28 cellular contexts compared by ENCODE assay signal in the genomic region with DNA sequence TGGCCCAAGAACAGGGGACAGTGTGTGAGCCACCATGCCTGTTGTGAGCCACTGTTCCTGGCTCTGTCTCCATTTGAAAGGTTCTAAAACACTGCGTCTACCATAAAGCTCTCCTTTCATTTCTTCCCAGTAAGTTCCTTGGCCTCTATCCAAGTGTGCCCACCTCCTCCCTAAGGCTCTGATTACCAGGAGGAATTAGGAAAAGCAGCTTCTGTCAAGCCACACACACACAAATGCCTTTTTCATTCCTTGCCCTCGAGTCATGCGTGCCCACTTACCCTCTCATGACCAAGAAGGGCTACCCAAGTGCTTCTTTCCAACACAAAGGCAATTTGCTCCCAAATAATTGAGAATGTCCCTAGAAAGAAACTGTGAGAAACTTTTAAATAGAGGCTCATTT.
DNase-seq lines count a peak whose midpoint lies in the region; ATAC-seq, FAIRE-seq and TF ChIP-seq lines count a peak whose summit lies in the region.
"Had no signal": no experiment of that assay in that cellular context is flagged by ENCODE, and none has a peak within 500 bp of the region (broad histone marks: within the 10 kb centered on the region; RNA-seq: fewer than 3 reads in every experiment).

No MANE protein-coding gene starts in this region.

- 0 out of 2 replicates have a peak overlapping the region, but pooled peaks have one; percentile 31 for H2BK15ac ChIP-seq in H1 (ENCODE audit: low read length)

- no peak overlapping the region for H3K14ac ChIP-seq in H1 (ENCODE audit: insufficient read length)

- H2BK120ac ChIP-seq in H1 (replicated peaks; ENCODE audit: low read depth, low read length), result no peak overlapping the region

- in situ Hi-C loops in GM23248 (cut with MboI), result no loop called here

- H3K79me2 ChIP-seq in GM23248 (ENCODE audit: insufficient read depth) (no peaks in the 10 kb centered on the region), H1 (ENCODE audit: control insufficient read depth in 1 of 2, insufficient read depth in 2 of 2, low read length in 2 of 2) (no peaks in the 10 kb centered on the region)
- H3K79me2 ChIP-seq: parathyroid adenoma had no signal

- CTCF ChIA-PET in H1 (lab: Charles Lee; ENCODE audit: partially characterized antibody), result interaction anchor here (1.3 to 1.4 kb wide), 2 partner anchors 20 to 84 kb away, joined by 4 read pairs; no protein-coding TSS in a partner anchor

- H3K23ac ChIP-seq in H1 (ENCODE audit: insufficient read length), result no peak overlapping the region

- no peak overlapping the region for H2BK20ac ChIP-seq in H1 (ENCODE audit: low read length)

- H3K4me3 ChIP-seq in GM23248 (no peak overlapping the region), H1 (ENCODE audit: extremely low read depth in 1 of 4, insufficient read depth in 2 of 4, low read depth in 3 of 4, low read length in 4 of 4) (no peak overlapping the region), retinal pigment epithelial cell (ENCODE audit: low read length) (no peak overlapping the region), pancreas (no peak overlapping the region)
- H3K4me3 ChIP-seq: adrenal gland, breast epithelium, left lung, SK-N-MC, thyroid gland had no signal

- intact Hi-C loops in pancreas (cut with DNase I), result no loop called here

- POLR2A ChIA-PET in H1 (lab: Charles Lee; ENCODE audit: partially characterized antibody), result interaction anchor here (1.1 to 1.5 kb wide), 2 partner anchors 15 to 69 kb away, joined by 3 read pairs; no protein-coding TSS in a partner anchor

- H2AFZ ChIP-seq in GM23248 (no peak overlapping the region), H1 (ENCODE audit: low read length) (0 out of 2 replicates have a peak overlapping the region, but pooled peaks have one; percentile 4)
- H2AFZ ChIP-seq: parathyroid adenoma had no signal

- H3K36me3 ChIP-seq in GM23248 (ENCODE audit: low read depth) (no peaks in the 10 kb centered on the region), H1 (ENCODE audit: control insufficient read depth in 2 of 4, insufficient read depth in 4 of 4, low read length in 3 of 4) (no peaks in the 10 kb centered on the region), pancreas (no peaks in the 10 kb centered on the region)
- H3K36me3 ChIP-seq: adrenal gland, breast epithelium, left lung, thyroid gland had no signal

- no peak for TF ChIP-seq POLR2A in H1 (IDR thresholded peaks at IDR 0.05; ENCODE audit: control extremely low read depth in 1 of 2, low read depth in 2 of 2, low read length in 2 of 2)

- TF ChIP-seq CTCF in H1 (IDR thresholded peaks at IDR 0.05; ENCODE audit: control extremely low read depth in 1 of 3, insufficient read depth in 1 of 3, low read depth in 1 of 3, low read length in 3 of 3) (no peak), retinal pigment epithelial cell (conservative IDR thresholded peaks at IDR 0.05; ENCODE audit: low read depth, low read length) (no peak), pancreas (IDR thresholded peaks at IDR 0.05) (no peak)

- H3K4me1 ChIP-seq in GM23248 (ENCODE audit: insufficient read depth), result no peaks in the 10 kb centered on the region
- H3K4me1 ChIP-seq in H1 (replicated peaks in 1 of 4; ENCODE audit: control insufficient read depth in 3 of 4, insufficient read depth in 4 of 4, low read length in 3 of 4), result no peaks in the 10 kb centered on the region
- H3K4me1 ChIP-seq in pancreas, result no peaks in the 10 kb centered on the region
- H3K4me1 ChIP-seq: adrenal gland, breast epithelium, left lung, parathyroid adenoma had no signal

- H3K9ac ChIP-seq in GM23248, result no peak overlapping the region
- H3K9ac ChIP-seq in H1 (replicated peaks in 1 of 4; ENCODE audit: extremely low read depth in 1 of 4, low read depth in 3 of 4, low read length in 3 of 4), result no peak overlapping the region
- H3K9ac ChIP-seq: parathyroid adenoma had no signal

- TF ChIP-seq EP300 in H1 (IDR thresholded peaks at IDR 0.05; ENCODE audit: borderline replicate concordance in 1 of 2, low read depth in 2 of 2, low read length in 2 of 2), result no peak

- H3K56ac ChIP-seq in H1 (replicated peaks; ENCODE audit: insufficient read length, low read depth, low read length), result no peak overlapping the region

- no peak overlapping the region for H3K4me2 ChIP-seq in GM23248 (ENCODE audit: unreplicated experiment)
- no peak overlapping the region for H3K4me2 ChIP-seq in H1 (ENCODE audit: insufficient read depth in 1 of 2, low read depth in 2 of 2, low read length in 2 of 2)

- H2BK5ac ChIP-seq in H1 (ENCODE audit: low read depth, low read length), result no peak overlapping the region

- H4K20me1 ChIP-seq in GM23248 (ENCODE audit: insufficient read depth), result no peaks in the 10 kb centered on the region
- no peaks in the 10 kb centered on the region for H4K20me1 ChIP-seq in H1 (replicated peaks in 1 of 2; ENCODE audit: control insufficient read depth in 1 of 2, insufficient read depth in 2 of 2, low read length in 2 of 2)

- H3K23me2 ChIP-seq in H1 (ENCODE audit: low read depth, low read length), result no peaks in the 10 kb centered on the region

- no peak for ATAC-seq in pancreas
- ATAC-seq: activated CD4-positive, alpha-beta T cell treated with anti-CD3 and anti-CD28 coated beads for 36 hours; left lung; natural killer cell; sciatic nerve; stimulated activated naive CD8-positive, alpha-beta T cell treated with anti-CD3 and anti-CD28 coated beads, Interleukin-15, Interleukin-2, amounts not matched to agents 100 U/mL and 50 U/mL, for 24 hours had no signal

- no peaks in the 10 kb centered on the region for H3K9me3 ChIP-seq in GM23248 (ENCODE audit: low read depth)
- H3K9me3 ChIP-seq in H1 (ENCODE audit: insufficient read depth in 2 of 2, low read depth in 1 of 2, low read length in 1 of 2), result no peaks in the 10 kb centered on the region
- no peaks in the 10 kb centered on the region for H3K9me3 ChIP-seq in pancreas
- H3K9me3 ChIP-seq: adrenal gland, breast epithelium, left lung, thyroid gland had no signal

- no peak for TF ChIP-seq RAD21 in H1 (IDR thresholded peaks at IDR 0.05 in 1 of 2, conservative IDR thresholded peaks at IDR 0.05 in 1 of 2; ENCODE audit: low read depth in 2 of 2, low read length in 2 of 2)

- no peak overlapping the region for H3K4ac ChIP-seq in H1 (replicated peaks; ENCODE audit: insufficient read length, low read depth, low read length)

- H2AK5ac ChIP-seq in H1 (ENCODE audit: low read depth, low read length), result no peak overlapping the region

- FAIRE-seq in H1 (lab: Jason Lieb, UNC), result no peak
- FAIRE-seq in pancreas (lab: Jason Lieb, UNC), result no peak
- FAIRE-seq: H54 had no signal

- no peak overlapping the region for H3K27ac ChIP-seq in GM23248
- no peak overlapping the region for H3K27ac ChIP-seq in H1 (ENCODE audit: low read depth, low read length)
- no peak overlapping the region for H3K27ac ChIP-seq in pancreas
- H3K27ac ChIP-seq: adrenal gland, breast epithelium, left lung, parathyroid adenoma, SK-N-MC, thyroid gland had no signal

- no peak overlapping the region for H2BK12ac ChIP-seq in H1 (ENCODE audit: low read depth, low read length)

- H4K91ac ChIP-seq in H1 (replicated peaks; ENCODE audit: insufficient read length, low read length), result no peak overlapping the region

- H3K18ac ChIP-seq in H1 (ENCODE audit: extremely low read depth, low read length), result no peak overlapping the region

- no peaks in the 10 kb centered on the region for H3K9me2 ChIP-seq in GM23248 (ENCODE audit: insufficient read depth)

- H4K8ac ChIP-seq in H1 (ENCODE audit: extremely low read depth, insufficient read depth, low read length), result no peak overlapping the region

- no peaks in the 10 kb centered on the region for H3F3A ChIP-seq in GM23248 (ENCODE audit: insufficient read depth)

- 83% methylated on average over 3 of the region's 3 CpGs for WGBS in GM23248 (ENCODE audit: low coverage in 1 of 2, low lambda C conversion rate in 2 of 2, missing lambda C conversion rate in 2 of 2), 2 experiments
- WGBS in H1 (ENCODE audit: extremely low coverage in 1 of 2, insufficient coverage in 1 of 2, insufficient read length in 1 of 2, insufficient replicate concordance in 2 of 2, low coverage in 1 of 2, low lambda C conversion rate in 2 of 2, missing lambda C conversion rate in 1 of 2), 2 experiments, result 88% methylated on average over 3 of the region's 3 CpGs; no CpG with 5 or more reads in 1 of the 2 experiments
- 94% methylated on average over 3 of the region's 3 CpGs for WGBS in pancreas, 2 donors

- no peaks in the 10 kb centered on the region for H3K27me3 ChIP-seq in GM23248 (replicated peaks; ENCODE audit: insufficient read depth)
- no peaks in the 10 kb centered on the region for H3K27me3 ChIP-seq in H1 (replicated peaks in 1 of 4; ENCODE audit: control insufficient read depth in 3 of 4, extremely low read depth in 1 of 4, insufficient read depth in 3 of 4, low read length in 3 of 4)
- H3K27me3 ChIP-seq in pancreas, result no peaks in the 10 kb centered on the region
- H3K27me3 ChIP-seq: adrenal gland, breast epithelium, left lung, thyroid gland had no signal

- DNase-seq in GM23248 (peak; percentile 4), NCI-H1048 (lab: John Stamatoyannopoulos, UW) (peak; percentile 27), H1 (ENCODE audit: low read depth in 1 of 2, low spot score in 2 of 2) (no peak), retinal pigment epithelial cell (ENCODE audit: low read depth) (peak; percentile 54), pancreas (no peak), NCI-H2029 (lab: John Stamatoyannopoulos, UW) (no peak), GM19238 (ENCODE audit: insufficient read length, low spot score) (no peak)
- DNase-seq: activated CD4-positive, alpha-beta T cell treated with anti-CD3 and anti-CD28 coated beads for 36 hours; activated CD8-positive, alpha-beta memory T cell treated with anti-CD3 and anti-CD28 coated beads for 24 hours; activated T-cell treated with anti-CD3 and anti-CD28 coated beads, Interleukin-2, amount 50 U/mL, for 1 hour; adrenal gland; CD4-positive, alpha-beta T cell; effector CD4-positive, alpha-beta T cell; foreskin fibroblast; left lung; midbrain; natural killer cell; NCI-H1105; NCI-H2081; NCI-H524; RPMI8226; stimulated activated naive CD8-positive, alpha-beta T cell treated with anti-CD3 and anti-CD28 coated beads, Interleukin-15, Interleukin-2, amounts not matched to agents 100 U/mL and 50 U/mL, for 24 hours; thyroid gland had no signal

- no peak overlapping the region for H4K5ac ChIP-seq in H1 (ENCODE audit: insufficient read length, low read depth, low read length)

- no peaks in the 10 kb centered on the region for H3K79me1 ChIP-seq in H1 (ENCODE audit: low read depth, low read length)

TF ChIP-seq in H1, 55 proteins besides CTCF, POLR2A, EP300 and RAD21 (continues in another document):
- TF ChIP-seq RFX5 (IDR thresholded peaks at IDR 0.05; ENCODE audit: borderline replicate concordance, low read depth, low read length) (no peak), POU5F1 (IDR thresholded peaks at IDR 0.05; ENCODE audit: low read depth, low read length) (no peak), BCL11A (IDR thresholded peaks at IDR 0.05; ENCODE audit: low read depth in 2 of 2, low read length in 2 of 2) (no peak), NRF1 (IDR thresholded peaks at IDR 0.05; ENCODE audit: low read depth, low read length) (no peak)

Comparison
In these comparisons a context has a peak if more than half of its experiments do, and no peak if none do; other contexts are left out.
1. DNase-seq: peak in GM23248 (single experiment), NCI-H1048 (single experiment) and retinal pigment epithelial cell (single experiment); none in H1 (0 of 2), pancreas (0 of 6), NCI-H2029 (single experiment) and GM19238 (single experiment).